Comparison of ENCODE assay signal across 8 cellular contexts in genomic region chr6:28335040-28335563, GRCh38. TPM values are rescaled to one million over a fixed set of nuclear protein-coding genes. Genes with fewer than 3 reads are reported as not detected.
DNase-seq lines count a peak whose midpoint lies in the region; ATAC-seq, FAIRE-seq and TF ChIP-seq lines count a peak whose summit lies in the region.

No MANE protein-coding gene starts in this region.

- TF ChIP-seq CTCF in CD4-positive, alpha-beta T cell (IDR thresholded peaks at IDR 0.05), result no peak
- no peak for TF ChIP-seq CTCF in omental fat pad (IDR thresholded peaks at IDR 0.05)

- peak overlapping the region; percentile 81 for H3K27ac ChIP-seq in CD4-positive, alpha-beta T cell (ENCODE audit: low read depth, low read length)

- POLR2A ChIA-PET in CD4-positive, alpha-beta T cell (lab: Charles Lee), result interaction anchor here (0.6 to 2.2 kb wide), 17 partner anchors 12 to 561 kb away, joined by 3 to 18 read pairs (median 5); partner anchors contain the start of genes ZKSCAN3, ZKSCAN4, ZKSCAN8 and ZSCAN16

- H3K4me1 Mint-ChIP-seq in CD4-positive, alpha-beta T cell (ENCODE audit: low read depth), result peaks cover 5% of the 10 kb centered on the region

- H3K36me3 ChIP-seq in MG63, result no peaks in the 10 kb centered on the region

- no peaks in the 10 kb centered on the region for H3K27me3 ChIP-seq in CD4-positive, alpha-beta T cell (ENCODE audit: control insufficient read depth, insufficient read depth, low read length)
- H3K27me3 ChIP-seq in MG63, result no peaks in the 10 kb centered on the region

- ATAC-seq in CD4-positive, alpha-beta T cell (ENCODE audit: poor library complexity), result peak; percentile 16
- peak; percentile 1 for ATAC-seq in omental fat pad (ENCODE audit: low FRiP score)

- no peaks in the 10 kb centered on the region for H3K36me3 Mint-ChIP-seq in CD4-positive, alpha-beta T cell (ENCODE audit: low read depth)

- no peaks in the 10 kb centered on the region for H3K9me3 Mint-ChIP-seq in CD4-positive, alpha-beta T cell

- H3K4me3 ChIP-seq in MG63, result peak overlapping the region; percentile 57

- H3K27me3 Mint-ChIP-seq in CD4-positive, alpha-beta T cell, result no peaks in the 10 kb centered on the region

- H3K9me3 ChIP-seq in CD4-positive, alpha-beta T cell (ENCODE audit: control insufficient read depth, low read length), result no peaks in the 10 kb centered on the region
- H3K9me3 ChIP-seq in MG63, result no peaks in the 10 kb centered on the region

- no peak overlapping the region for H3K4me3 Mint-ChIP-seq in CD4-positive, alpha-beta T cell

- DNase-seq in CD4-positive, alpha-beta T cell, result no peak
- DNase-seq in MG63, result no peak
- peak; percentile 94 to 98 for DNase-seq in erythroblast (lab: John Stamatoyannopoulos, UW)
- DNase-seq in omental fat pad (ENCODE audit: low spot score), result no peak
- no peak for DNase-seq in GM12891 (ENCODE audit: insufficient read length, low spot score)
- no peak for DNase-seq in NCI-H2171 (lab: John Stamatoyannopoulos, UW)
- DNase-seq in DMS79 treated with DMSO at 0.1 percent for 48 hours (lab: John Stamatoyannopoulos, UW), result no peak
- DNase-seq in amniotic stem cell (lab: John Stamatoyannopoulos, UW), result no peak

- intact Hi-C loops in CD4-positive, alpha-beta T cell (cut with DNase I, micrococcal nuclease), result loop anchor here in 1 of 2 experiments (10.0 kb wide), 1 partner anchor 110 kb away; the partner anchor contains the start of gene ZSCAN23

- no peak for FAIRE-seq in GM12891 (lab: Jason Lieb, UNC)

- CTCF ChIA-PET in CD4-positive, alpha-beta T cell (lab: Charles Lee), result interaction anchor here (1.3 to 3.6 kb wide), 2 partner anchors 21 to 65 kb away, joined by 4 to 17 read pairs; no protein-coding TSS in a partner anchor

- H3K27ac Mint-ChIP-seq in CD4-positive, alpha-beta T cell, result no peak overlapping the region

- TF ChIP-seq POLR2A in erythroblast (IDR thresholded peaks at IDR 0.05; ENCODE audit: low read length) (no peak), GM12891 (IDR thresholded peaks at IDR 0.05; ENCODE audit: low read depth, low read length) (no peak)

TF ChIP-seq in GM12891, 5 proteins besides CTCF, POLR2A, EP300 and RAD21:
- TF ChIP-seq POLR2AphosphoS5 (IDR thresholded peaks at IDR 0.05; ENCODE audit: low read depth, low read length) (no peak), SPI1 (IDR thresholded peaks at IDR 0.05; ENCODE audit: low read depth, low read length) (no peak), PAX5 (IDR thresholded peaks at IDR 0.05; ENCODE audit: insufficient read depth, low read length, severe bottlenecking) (no peak)
TF ChIP-seq in GM12891: peak in this region for 0.

RNA-seq across cellular contexts. Expression of gene ZSCAN31, which starts 0.8 kb away (rescaled TPM):
- total RNA-seq in CD4-positive, alpha-beta T cell, result 1 to 10 TPM in 1 of 2 experiments, under 1 TPM in 1; 0.88 to 1.1 TPM
- total RNA-seq in MG63 (2014; rRNA removed; shearing (Covaris generic); ENCODE audit: low replicate concordance), result 26.2 and 34.9 TPM in 2 replicates
- total RNA-seq in omental fat pad, result 10 to 100 TPM in 2 of 4 donors, 1 to 10 TPM in 2; 1.7 to 12.7 (median 9.3) TPM
- polyA plus RNA-seq in GM12891 (2012; ENCODE audit: low read depth, missing spikeins), result 3.2 TPM

RNA-seq across cellular contexts. Expression of gene ZKSCAN3, which starts 14.6 kb away (rescaled TPM):
- under 1 TPM; 0.88 to 0.89 TPM for total RNA-seq in CD4-positive, alpha-beta T cell
- total RNA-seq in MG63 (2014; rRNA removed; shearing (Covaris generic); ENCODE audit: low replicate concordance), result 0.39 and 1.5 TPM in 2 replicates
- total RNA-seq in omental fat pad, result 1 to 10 TPM; 2.0 to 7.7 (median 2.5) TPM
- polyA plus RNA-seq in GM12891 (2012; ENCODE audit: low read depth, missing spikeins), result 0.95 TPM

RNA-seq across cellular contexts. Expression of gene PGBD1, which starts 53.7 kb away (rescaled TPM):
- total RNA-seq in CD4-positive, alpha-beta T cell, result 1 to 10 TPM; 1.3 to 1.4 TPM
- 4.6 and 9.3 TPM in 2 replicates for total RNA-seq in MG63 (2014; rRNA removed; shearing (Covaris generic); ENCODE audit: low replicate concordance)
- 1 to 10 TPM; 3.0 to 5.4 (median 4.4) TPM for total RNA-seq in omental fat pad
- polyA plus RNA-seq in GM12891 (2012; ENCODE audit: low read depth, missing spikeins), result 1.1 TPM

Comparison
In these comparisons a context has a peak if more than half of its experiments do, and no peak if none do; other contexts are left out.
1. DNase-seq: peak in erythroblast (2 of 2); none in CD4-positive, alpha-beta T cell (0 of 10), MG63 (single experiment), omental fat pad (single experiment), GM12891 (single experiment), NCI-H2171 (single experiment), DMS79 treated with DMSO at 0.1 percent for 48 hours (single experiment) and amniotic stem cell (single experiment).